10 cellular contexts compared by ENCODE assay signal in the genomic region with DNA sequence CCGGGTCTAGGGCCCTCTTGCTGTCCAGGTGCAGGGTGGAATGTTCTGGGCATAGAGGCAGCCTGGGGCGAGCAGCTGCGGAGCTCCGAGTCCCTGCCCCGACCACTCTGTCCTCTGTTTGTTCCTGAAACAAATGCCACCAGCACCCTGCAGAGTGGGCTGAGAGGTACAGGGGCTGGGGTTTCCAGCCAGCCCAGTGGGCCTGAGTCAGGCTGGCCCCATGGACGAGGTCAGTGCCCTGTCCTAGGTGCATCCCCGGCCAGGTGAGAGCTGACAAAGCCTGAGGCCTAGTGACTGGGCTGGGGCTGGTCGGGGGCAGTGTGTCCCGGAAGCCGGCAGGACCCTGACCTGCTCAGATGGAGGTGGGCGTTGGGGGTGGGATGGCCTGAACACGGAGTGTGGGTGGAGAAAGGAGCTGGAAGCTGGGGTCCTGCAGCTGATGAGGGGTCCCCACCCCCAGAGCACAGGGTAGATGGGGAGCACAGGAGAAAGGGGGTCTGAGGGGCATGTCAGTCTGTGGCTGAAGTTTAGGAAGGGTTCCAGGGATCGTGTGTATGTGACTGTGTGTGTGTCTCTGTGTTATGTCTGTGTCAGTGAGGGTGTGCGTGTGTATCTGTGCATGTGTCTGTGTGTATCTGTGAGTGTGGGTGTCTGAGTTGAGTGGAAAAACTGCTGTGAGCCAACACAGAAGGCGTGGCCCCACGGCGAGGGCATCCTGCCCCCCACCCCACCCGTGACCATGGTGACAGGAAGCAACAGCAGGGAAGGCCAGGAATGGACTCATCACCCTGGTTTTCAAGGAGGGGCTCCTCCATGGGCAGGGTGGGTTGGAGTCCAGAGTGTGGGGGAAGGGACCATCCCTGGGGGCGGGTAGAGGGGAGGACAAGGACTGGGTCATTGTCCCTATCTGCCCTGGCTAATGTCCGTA. TPM values are rescaled to one million over a fixed set of nuclear protein-coding genes. Genes with fewer than 3 reads are reported as not detected.
A peak's percentile ranks its signal among the peaks of the same experiment; 100 is the strongest.
DNase-seq lines count a peak whose midpoint lies in the region; ATAC-seq, FAIRE-seq and TF ChIP-seq lines count a peak whose summit lies in the region.
"Had no signal": no experiment of that assay in that cellular context is flagged by ENCODE, and none has a peak within 500 bp of the region (broad histone marks: within the 10 kb centered on the region; RNA-seq: fewer than 3 reads in every experiment).

No MANE protein-coding gene starts in this region.

- H3K9me3 Mint-ChIP-seq in CD8-positive, alpha-beta T cell, result no peaks in the 10 kb centered on the region
- H3K9me3 Mint-ChIP-seq in activated CD4-positive, alpha-beta T cell treated with anti-CD3 and anti-CD28 coated beads, Interleukin-2, amount 10 ng/mL, durations not matched to agents 7 days and 5 days, result no peaks in the 10 kb centered on the region

- H3K27ac ChIP-seq in CD8-positive, alpha-beta T cell (ENCODE audit: low read depth, low read length), result peak overlapping the region; percentile 96
- no peak overlapping the region for H3K27ac ChIP-seq in endothelial cell of umbilical vein (ENCODE audit: insufficient read depth, low read depth, low read length)
- H3K27ac ChIP-seq in OCI-LY7 (ENCODE audit: low read depth, low read length, poor library complexity, severe bottlenecking), result no peak overlapping the region

- H3K9me2 ChIP-seq in OCI-LY7 (ENCODE audit: insufficient read depth, low read length), result no peaks in the 10 kb centered on the region

- no peaks in the 10 kb centered on the region for H3K27me3 ChIP-seq in CD8-positive, alpha-beta T cell (ENCODE audit: insufficient read depth, low read length)
- H3K27me3 ChIP-seq in endothelial cell of umbilical vein (ENCODE audit: control insufficient read depth in 2 of 2, insufficient read depth in 2 of 2, low read length in 2 of 2), result peaks cover 0 to 12% of the 10 kb centered on the region in 2 experiments

- peak in 6 of 7 experiments; percentile 47 to 77 (median 70) for DNase-seq in CD8-positive, alpha-beta T cell
- peak; percentile 67 for DNase-seq in activated CD4-positive, alpha-beta T cell treated with anti-CD3 and anti-CD28 coated beads, Interleukin-2, amount 10 ng/mL, durations not matched to agents 7 days and 5 days
- DNase-seq in endothelial cell of umbilical vein (ENCODE audit: low read depth, low spot score) (peak; percentile 28), posterior vena cava (ENCODE audit: low spot score) (peak; percentile 92), HPDE6-E6E7 (ENCODE audit: extremely low spot score) (no peak), OCI-LY7 (ENCODE audit: low spot score) (no peak)
- DNase-seq: NCI-H2081 had no signal

- no peak for TF ChIP-seq POLR2A in endothelial cell of umbilical vein (IDR thresholded peaks at IDR 0.05; ENCODE audit: low read depth, low read length)

- H3K4me3 ChIP-seq in CD8-positive, alpha-beta T cell (ENCODE audit: low read depth, low read length), result no peak overlapping the region
- no peak overlapping the region for H3K4me3 ChIP-seq in endothelial cell of umbilical vein (replicated peaks in 1 of 3; ENCODE audit: insufficient read depth in 1 of 3, low read depth in 1 of 3, low read length in 3 of 3)
- H3K4me3 ChIP-seq in OCI-LY7 (ENCODE audit: low read depth, low read length, poor library complexity, severe bottlenecking), result no peak overlapping the region

- intact Hi-C loops in CD8-positive, alpha-beta T cell (cut with DNase I, micrococcal nuclease), result loop anchor here in 1 of 2 experiments (10.0 kb wide), 1 partner anchor 420 kb away; the partner anchor contains the start of gene GPR132
- intact Hi-C loops in endothelial cell of umbilical vein (cut with micrococcal nuclease), result no loop called here
- intact Hi-C loops in posterior vena cava (cut with DNase I), result no loop called here
- intact Hi-C loops in OCI-LY7 (cut with micrococcal nuclease; ENCODE audit: unreplicated experiment), result no loop called here

- peak overlapping the region; percentile 88 for H3K27ac Mint-ChIP-seq in CD8-positive, alpha-beta T cell
- peak overlapping the region; percentile 67 for H3K27ac Mint-ChIP-seq in activated CD4-positive, alpha-beta T cell treated with anti-CD3 and anti-CD28 coated beads, Interleukin-2, amount 10 ng/mL, durations not matched to agents 7 days and 5 days

- H3K36me3 Mint-ChIP-seq in CD8-positive, alpha-beta T cell, result no peaks in the 10 kb centered on the region
- H3K36me3 Mint-ChIP-seq in activated CD4-positive, alpha-beta T cell treated with anti-CD3 and anti-CD28 coated beads, Interleukin-2, amount 10 ng/mL, durations not matched to agents 7 days and 5 days (ENCODE audit: low read depth), result peaks cover 6% of the 10 kb centered on the region

- no peak for TF ChIP-seq CTCF in CD8-positive, alpha-beta T cell (IDR thresholded peaks at IDR 0.05)
- TF ChIP-seq CTCF in endothelial cell of umbilical vein (IDR thresholded peaks at IDR 0.05; ENCODE audit: extremely low read depth in 1 of 2, insufficient read depth in 1 of 2, low read depth in 1 of 2, low read length in 2 of 2) (no peak), OCI-LY7 (conservative IDR thresholded peaks at IDR 0.05; ENCODE audit: low read length) (no peak)

- dilution Hi-C loops in endothelial cell of umbilical vein (cut with MboI; ENCODE audit: extremely low pct_ligation_motif_present, low sequenced_read_pairs), result no loop called here

- BruUV-seq in endothelial cell of umbilical vein (replicated peaks; lab: Mats Ljungman, UMichigan) (no TSS peak), OCI-LY7 (replicated peaks; lab: Mats Ljungman, UMichigan) (no TSS peak)

- H3K36me3 ChIP-seq in CD8-positive, alpha-beta T cell (ENCODE audit: insufficient read depth, low read length), result no peaks in the 10 kb centered on the region
- H3K36me3 ChIP-seq in endothelial cell of umbilical vein (ENCODE audit: control insufficient read depth in 2 of 2, extremely low read depth in 1 of 2, insufficient read depth in 2 of 2, low read length in 2 of 2), result peaks cover 3% of the 10 kb centered on the region in 2 experiments
- H3K36me3 ChIP-seq in OCI-LY7 (ENCODE audit: insufficient read depth, low read length), result no peaks in the 10 kb centered on the region

- no peaks in the 10 kb centered on the region for H3K27me3 Mint-ChIP-seq in CD8-positive, alpha-beta T cell (ENCODE audit: low read depth)
- H3K27me3 Mint-ChIP-seq in activated CD4-positive, alpha-beta T cell treated with anti-CD3 and anti-CD28 coated beads, Interleukin-2, amount 10 ng/mL, durations not matched to agents 7 days and 5 days, result peaks cover 13% of the 10 kb centered on the region

- peaks cover 62% of the 10 kb centered on the region for H3K4me1 Mint-ChIP-seq in CD8-positive, alpha-beta T cell (ENCODE audit: low read depth)
- H3K4me1 Mint-ChIP-seq in activated CD4-positive, alpha-beta T cell treated with anti-CD3 and anti-CD28 coated beads, Interleukin-2, amount 10 ng/mL, durations not matched to agents 7 days and 5 days, result peaks cover 56% of the 10 kb centered on the region

- POLR2A ChIA-PET in CD8-positive, alpha-beta T cell (lab: Charles Lee), result no interaction called here
- POLR2A ChIA-PET in activated CD4-positive, alpha-beta T cell treated with anti-CD3 and anti-CD28 coated beads, Interleukin-2, amount 10 ng/mL, durations not matched to agents 7 days and 5 days (lab: Charles Lee), result no interaction called here
- POLR2A ChIA-PET in endothelial cell of umbilical vein (lab: Charles Lee) (no interaction called here), OCI-LY7 (lab: Charles Lee) (no interaction called here)

- ATAC-seq in CD8-positive, alpha-beta T cell, result no peak
- ATAC-seq in GM18502 (IDR thresholded peaks at IDR 0.05; ENCODE audit: poor library complexity, unreplicated experiment) (no peak), HG03280 (IDR thresholded peaks at IDR 0.05; ENCODE audit: unreplicated experiment) (no peak)

- no peak for FAIRE-seq in endothelial cell of umbilical vein (lab: Jason Lieb, UNC)
- FAIRE-seq: frontal cortex had no signal

- H4K20me1 ChIP-seq in endothelial cell of umbilical vein (replicated peaks; ENCODE audit: control insufficient read depth, extremely low read depth, insufficient read depth, low read length) (no peaks in the 10 kb centered on the region), OCI-LY7 (ENCODE audit: insufficient read depth, low read length) (no peaks in the 10 kb centered on the region)

- peaks cover 91% of the 10 kb centered on the region for H3K4me1 ChIP-seq in CD8-positive, alpha-beta T cell (ENCODE audit: insufficient read depth, low read length)
- H3K4me1 ChIP-seq in endothelial cell of umbilical vein (ENCODE audit: control insufficient read depth, extremely low read depth, insufficient read depth, low read length) (peaks cover 14% of the 10 kb centered on the region), OCI-LY7 (ENCODE audit: insufficient read depth, low read length, poor library complexity, severe bottlenecking) (peaks cover 39% of the 10 kb centered on the region)

- H3K79me2 ChIP-seq in endothelial cell of umbilical vein (ENCODE audit: control insufficient read depth, insufficient read depth, low read length) (no peaks in the 10 kb centered on the region), OCI-LY7 (ENCODE audit: insufficient read depth, low read depth, low read length) (no peaks in the 10 kb centered on the region)

- H3K4me3 Mint-ChIP-seq in CD8-positive, alpha-beta T cell, result peak overlapping the region; percentile 23
- no peak overlapping the region for H3K4me3 Mint-ChIP-seq in activated CD4-positive, alpha-beta T cell treated with anti-CD3 and anti-CD28 coated beads, Interleukin-2, amount 10 ng/mL, durations not matched to agents 7 days and 5 days

- no peak overlapping the region for H3K9ac ChIP-seq in endothelial cell of umbilical vein (replicated peaks; ENCODE audit: extremely low read depth, insufficient read depth, low read length)

- H3K4me2 ChIP-seq in endothelial cell of umbilical vein (ENCODE audit: insufficient read depth, low read length) (no peak overlapping the region), OCI-LY7 (ENCODE audit: low read length) (no peak overlapping the region)

- CTCF ChIA-PET in CD8-positive, alpha-beta T cell (lab: Charles Lee), result no interaction called here
- CTCF ChIA-PET in activated CD4-positive, alpha-beta T cell treated with anti-CD3 and anti-CD28 coated beads, Interleukin-2, amount 10 ng/mL, durations not matched to agents 7 days and 5 days (lab: Charles Lee), result no interaction called here
- CTCF ChIA-PET in endothelial cell of umbilical vein (lab: Charles Lee), result interaction anchor here (1.0 to 1.2 kb wide), 2 partner anchors 13 to 119 kb away, joined by 3 read pairs; no protein-coding TSS in a partner anchor
- CTCF ChIA-PET in OCI-LY7 (lab: Charles Lee; ENCODE audit: unreplicated experiment), result no interaction called here

- H2AFZ ChIP-seq in endothelial cell of umbilical vein (ENCODE audit: low read depth, low read length) (no peak overlapping the region), OCI-LY7 (ENCODE audit: low read length) (no peak overlapping the region)

- H3K9me3 ChIP-seq in CD8-positive, alpha-beta T cell (ENCODE audit: low read length), result no peaks in the 10 kb centered on the region
- H3K9me3 ChIP-seq in endothelial cell of umbilical vein (replicated peaks; ENCODE audit: control insufficient read depth, insufficient read depth, low read length), result no peaks in the 10 kb centered on the region
- H3K9me3 ChIP-seq in OCI-LY7 (ENCODE audit: low read length), result no peaks in the 10 kb centered on the region

- no peaks in the 10 kb centered on the region for H3K9me1 ChIP-seq in endothelial cell of umbilical vein (replicated peaks; ENCODE audit: control insufficient read depth, extremely low read depth, insufficient read depth, low read length)

RNA-seq across cellular contexts. Expression of gene CRIP1, which starts 2.4 kb away (rescaled TPM):
- 100 to 1,000 TPM; 111 to 115 TPM for total RNA-seq in CD8-positive, alpha-beta T cell
- 100 to 1,000 TPM; 702 to 753 TPM for total RNA-seq in activated CD4-positive, alpha-beta T cell treated with anti-CD3 and anti-CD28 coated beads, Interleukin-2, amount 10 ng/mL, durations not matched to agents 7 days and 5 days
- 4.8 and 8.1 TPM in 2 replicates for total RNA-seq in endothelial cell of umbilical vein
- 3.0 and 3.1 TPM in 2 replicates for polyA plus RNA-seq in endothelial cell of umbilical vein
- 2.9 and 3.9 TPM in 2 replicates for polyA plus RNA-seq in endothelial cell of umbilical vein (2011; cell fraction: cytosol; rRNA removed)
- polyA plus RNA-seq in endothelial cell of umbilical vein (2011; cell fraction: nucleus; rRNA removed), result 3.3 and 3.7 TPM in 2 replicates
- 2.8 and 4.2 TPM in 2 replicates for polyA plus RNA-seq in endothelial cell of umbilical vein (2012)
- 0.91 TPM in 1 of 2 replicates, not detected in the other for polyA minus RNA-seq in endothelial cell of umbilical vein
- 143 TPM for polyA minus RNA-seq in endothelial cell of umbilical vein (2011; cell fraction: cytosol; rRNA and poly(A)+ RNA removed)
- 3.5 and 5.3 TPM in 2 replicates for polyA minus RNA-seq in endothelial cell of umbilical vein (2011; cell fraction: nucleus; rRNA and poly(A)+ RNA removed)
- total RNA-seq in posterior vena cava, result 100 to 1,000 TPM; 122 to 285 TPM
- 4.1 and 4.6 TPM in 2 replicates for total RNA-seq in OCI-LY7 (2014; rRNA removed; shearing (Covaris generic))
- 1.5 TPM in 1 of 2 replicates, not detected in the other for total RNA-seq in OCI-LY7 (2022)
- total RNA-seq: frontal cortex had no signal

RNA-seq across cellular contexts. Expression of gene TEDC1, which starts 6.7 kb away (rescaled TPM):
- total RNA-seq in CD8-positive, alpha-beta T cell, result 10 to 100 TPM; 55.3 to 58.5 TPM
- 10 to 100 TPM; 40.7 to 53.2 TPM for total RNA-seq in activated CD4-positive, alpha-beta T cell treated with anti-CD3 and anti-CD28 coated beads, Interleukin-2, amount 10 ng/mL, durations not matched to agents 7 days and 5 days
- 25.3 and 29.9 TPM in 2 replicates for total RNA-seq in endothelial cell of umbilical vein
- 16.5 and 16.8 TPM in 2 replicates for polyA plus RNA-seq in endothelial cell of umbilical vein
- 10.1 and 15.0 TPM in 2 replicates for polyA plus RNA-seq in endothelial cell of umbilical vein (2011; cell fraction: cytosol; rRNA removed)
- 16.3 and 20.8 TPM in 2 replicates for polyA plus RNA-seq in endothelial cell of umbilical vein (2011; cell fraction: nucleus; rRNA removed)
- 6.7 and 9.0 TPM in 2 replicates for polyA plus RNA-seq in endothelial cell of umbilical vein (2012)
- polyA minus RNA-seq in endothelial cell of umbilical vein, result 3.8 and 6.5 TPM in 2 replicates
- 26.7 TPM for polyA minus RNA-seq in endothelial cell of umbilical vein (2011; cell fraction: cytosol; rRNA and poly(A)+ RNA removed)
- 6.3 and 10.4 TPM in 2 replicates for polyA minus RNA-seq in endothelial cell of umbilical vein (2011; cell fraction: nucleus; rRNA and poly(A)+ RNA removed)
- total RNA-seq in posterior vena cava, result 10 to 100 TPM in 1 of 2 donors, 1 to 10 TPM in 1; 7.9 to 15.4 TPM
- total RNA-seq in OCI-LY7 (2014; rRNA removed; shearing (Covaris generic)), result 53.2 and 57.4 TPM in 2 replicates
- 55.8 and 58.0 TPM in 2 replicates for total RNA-seq in OCI-LY7 (2022)

RNA-seq across cellular contexts. Expression of gene CRIP2, which starts 9.7 kb away (rescaled TPM):
- 10 to 100 TPM; 17.1 to 20.7 TPM for total RNA-seq in CD8-positive, alpha-beta T cell
- total RNA-seq in activated CD4-positive, alpha-beta T cell treated with anti-CD3 and anti-CD28 coated beads, Interleukin-2, amount 10 ng/mL, durations not matched to agents 7 days and 5 days, result 1 to 10 TPM in 1 of 2 experiments, under 1 TPM in 1; 0.64 to 1.8 TPM
- total RNA-seq in endothelial cell of umbilical vein (322 and 361 TPM in 2 replicates), posterior vena cava (100 to 1,000 TPM; 187 to 199 TPM), OCI-LY7 (2022) (not detected in 2 replicates)
- polyA plus RNA-seq in endothelial cell of umbilical vein, result 954 and 1,384 TPM in 2 replicates
- polyA plus RNA-seq in endothelial cell of umbilical vein (2011; cell fraction: cytosol; rRNA removed), result 542 and 715 TPM in 2 replicates
- polyA plus RNA-seq in endothelial cell of umbilical vein (2011; cell fraction: nucleus; rRNA removed), result 348 and 443 TPM in 2 replicates
- polyA plus RNA-seq in endothelial cell of umbilical vein (2012), result 232 and 368 TPM in 2 replicates
- 127 and 173 TPM in 2 replicates for polyA minus RNA-seq in endothelial cell of umbilical vein
- 41.4 TPM for polyA minus RNA-seq in endothelial cell of umbilical vein (2011; cell fraction: cytosol; rRNA and poly(A)+ RNA removed)
- polyA minus RNA-seq in endothelial cell of umbilical vein (2011; cell fraction: nucleus; rRNA and poly(A)+ RNA removed), result 40.5 and 94.7 TPM in 2 replicates
- total RNA-seq in OCI-LY7 (2014; rRNA removed; shearing (Covaris generic)), result not detected in 2 replicates

RNA-seq across cellular contexts. Expression of gene TMEM121, which starts 42.0 kb away (rescaled TPM):
- total RNA-seq in CD8-positive, alpha-beta T cell, result 1 to 10 TPM; 2.8 to 3.4 TPM
- total RNA-seq in activated CD4-positive, alpha-beta T cell treated with anti-CD3 and anti-CD28 coated beads, Interleukin-2, amount 10 ng/mL, durations not matched to agents 7 days and 5 days, result 1 to 10 TPM; 4.6 TPM
- total RNA-seq in endothelial cell of umbilical vein (4.8 and 5.3 TPM in 2 replicates), posterior vena cava (1 to 10 TPM; 1.9 to 2.2 TPM), OCI-LY7 (2022) (0.21 and 0.31 TPM in 2 replicates)
- polyA plus RNA-seq in endothelial cell of umbilical vein, result 7.7 and 13.1 TPM in 2 replicates
- polyA plus RNA-seq in endothelial cell of umbilical vein (2011; cell fraction: cytosol; rRNA removed), result 1.8 and 4.0 TPM in 2 replicates
- polyA plus RNA-seq in endothelial cell of umbilical vein (2011; cell fraction: nucleus; rRNA removed), result 1.8 and 2.2 TPM in 2 replicates
- 1.5 and 3.9 TPM in 2 replicates for polyA plus RNA-seq in endothelial cell of umbilical vein (2012)
- 2.0 and 3.7 TPM in 2 replicates for polyA minus RNA-seq in endothelial cell of umbilical vein
- 2.4 TPM for polyA minus RNA-seq in endothelial cell of umbilical vein (2011; cell fraction: cytosol; rRNA and poly(A)+ RNA removed)
- 0.38 and 2.1 TPM in 2 replicates for polyA minus RNA-seq in endothelial cell of umbilical vein (2011; cell fraction: nucleus; rRNA and poly(A)+ RNA removed)
- total RNA-seq in OCI-LY7 (2014; rRNA removed; shearing (Covaris generic)), result 0.25 and 0.70 TPM in 2 replicates

Comparison
In these comparisons a context has a peak if more than half of its experiments do, and no peak if none do; other contexts are left out.
1. DNase-seq: peak in CD8-positive, alpha-beta T cell (6 of 7), activated CD4-positive, alpha-beta T cell treated with anti-CD3 and anti-CD28 coated beads, Interleukin-2, amount 10 ng/mL, durations not matched to agents 7 days and 5 days (single experiment), endothelial cell of umbilical vein (single experiment) and posterior vena cava (single experiment); none in HPDE6-E6E7 (single experiment) and OCI-LY7 (single experiment).
2. RNA of gene CRIP1, which starts 2.4 kb away (total RNA-seq): 702 to 753 TPM in activated CD4-positive, alpha-beta T cell treated with anti-CD3 and anti-CD28 coated beads, Interleukin-2, amount 10 ng/mL, durations not matched to agents 7 days and 5 days, 122 to 285 TPM in posterior vena cava and 111 to 115 TPM in CD8-positive, alpha-beta T cell; 4.8 to 8.1 TPM in endothelial cell of umbilical vein and 1.5 to 4.6 TPM in OCI-LY7; every median in the first group is over 10 times any median in the second.
3. RNA of gene CRIP2, which starts 9.7 kb away (total RNA-seq): 322 to 361 TPM in endothelial cell of umbilical vein and 187 to 199 TPM in posterior vena cava; 17.1 to 20.7 TPM in CD8-positive, alpha-beta T cell, 0.64 to 1.8 TPM in activated CD4-positive, alpha-beta T cell treated with anti-CD3 and anti-CD28 coated beads, Interleukin-2, amount 10 ng/mL, durations not matched to agents 7 days and 5 days and not detected in OCI-LY7; every median in the first group is over 4 times any median in the second.